In the genomic region with DNA sequence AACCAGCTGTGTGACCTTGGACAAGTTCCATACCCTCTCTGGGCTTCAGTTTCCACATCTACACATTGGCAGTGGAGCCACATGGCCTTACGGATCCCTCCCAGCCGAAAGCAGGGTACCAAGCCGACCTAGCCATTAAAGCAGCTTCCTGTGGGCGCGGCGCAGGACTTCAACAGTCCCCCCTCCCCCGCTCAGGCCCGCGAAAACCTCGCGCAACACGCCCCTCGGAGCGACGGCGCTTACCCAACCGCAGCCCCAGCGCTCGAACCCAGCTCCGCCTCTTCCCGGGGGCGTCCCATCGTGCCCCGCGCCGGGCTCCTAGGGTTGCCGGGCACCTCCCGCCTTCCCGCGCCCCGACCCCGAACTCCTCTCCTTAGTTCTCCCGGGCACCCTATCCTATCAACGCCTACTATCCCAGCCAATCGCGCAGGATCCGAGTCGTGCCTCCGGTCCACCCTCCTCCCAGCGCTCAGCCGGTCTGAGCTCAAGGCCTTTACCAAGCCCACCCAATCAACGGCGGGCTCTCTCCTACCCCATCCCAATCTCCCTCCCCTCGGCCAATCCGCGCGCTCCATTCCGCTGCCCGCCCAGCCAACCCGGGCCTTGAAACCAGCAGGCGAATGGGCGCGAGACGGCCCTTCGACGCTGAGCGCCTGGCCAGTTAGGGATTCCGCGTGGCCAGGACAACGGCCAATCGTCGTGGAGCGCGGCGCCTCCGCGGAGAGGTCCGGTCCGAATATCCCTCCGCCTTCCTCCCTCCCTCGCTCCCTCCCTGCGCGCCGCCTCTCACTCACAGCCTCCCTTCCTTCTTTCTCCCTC, we compare ENCODE assay signal across 1 cellular context.
A peak's percentile ranks its signal among the peaks of the same experiment; 100 is the strongest.
TF ChIP-seq lines count a peak whose summit lies in the region.

A gene (plus strand): TSS at position 767 of the 819 bp plus-strand sequence. CDS start 326 bp downstream, outside the sequence.

TF ChIP-seq in HEK293, 187 proteins besides CTCF, POLR2A, EP300 and RAD21 (continued from another document and continues in another):
- TF ChIP-seq, protein P1, sequence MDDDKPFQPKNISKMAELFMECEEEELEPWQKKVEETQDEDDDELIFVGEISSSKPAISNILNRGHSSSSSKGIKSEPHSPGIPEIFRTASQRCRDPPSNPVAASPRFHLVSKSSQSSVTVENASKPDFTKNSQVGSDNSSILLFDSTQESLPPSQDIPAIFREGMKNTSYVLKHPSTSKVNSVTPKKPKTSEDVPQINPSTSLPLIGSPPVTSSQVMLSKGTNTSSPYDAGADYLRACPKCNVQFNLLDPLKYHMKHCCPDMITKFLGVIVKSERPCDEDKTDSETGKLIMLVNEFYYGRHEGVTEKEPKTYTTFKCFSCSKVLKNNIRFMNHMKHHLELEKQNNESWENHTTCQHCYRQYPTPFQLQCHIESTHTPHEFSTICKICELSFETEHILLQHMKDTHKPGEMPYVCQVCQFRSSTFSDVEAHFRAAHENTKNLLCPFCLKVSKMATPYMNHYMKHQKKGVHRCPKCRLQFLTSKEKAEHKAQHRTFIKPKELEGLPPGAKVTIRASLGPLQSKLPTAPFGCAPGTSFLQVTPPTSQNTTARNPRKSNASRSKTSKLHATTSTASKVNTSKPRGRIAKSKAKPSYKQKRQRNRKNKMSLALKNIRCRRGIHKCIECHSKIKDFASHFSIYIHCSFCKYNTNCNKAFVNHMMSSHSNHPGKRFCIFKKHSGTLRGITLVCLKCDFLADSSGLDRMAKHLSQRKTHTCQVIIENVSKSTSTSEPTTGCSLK (tag by site-specific recombination; IDR thresholded peaks at IDR 0.05), result no peak
- TF ChIP-seq ZNF670 (tag by site-specific recombination; IDR thresholded peaks at IDR 0.05; ENCODE audit: low read depth), result no peak
- TF ChIP-seq, protein P2, sequence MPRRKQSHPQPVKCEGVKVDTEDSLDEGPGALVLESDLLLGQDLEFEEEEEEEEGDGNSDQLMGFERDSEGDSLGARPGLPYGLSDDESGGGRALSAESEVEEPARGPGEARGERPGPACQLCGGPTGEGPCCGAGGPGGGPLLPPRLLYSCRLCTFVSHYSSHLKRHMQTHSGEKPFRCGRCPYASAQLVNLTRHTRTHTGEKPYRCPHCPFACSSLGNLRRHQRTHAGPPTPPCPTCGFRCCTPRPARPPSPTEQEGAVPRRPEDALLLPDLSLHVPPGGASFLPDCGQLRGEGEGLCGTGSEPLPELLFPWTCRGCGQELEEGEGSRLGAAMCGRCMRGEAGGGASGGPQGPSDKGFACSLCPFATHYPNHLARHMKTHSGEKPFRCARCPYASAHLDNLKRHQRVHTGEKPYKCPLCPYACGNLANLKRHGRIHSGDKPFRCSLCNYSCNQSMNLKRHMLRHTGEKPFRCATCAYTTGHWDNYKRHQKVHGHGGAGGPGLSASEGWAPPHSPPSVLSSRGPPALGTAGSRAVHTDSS (tag by site-specific recombination; IDR thresholded peaks at IDR 0.05), result no peak
- peak; percentile 98 for TF ChIP-seq KLF8 (tag by site-specific recombination; IDR thresholded peaks at IDR 0.05)
- peak; percentile 100 for TF ChIP-seq ZBTB8A (tag by site-specific recombination; IDR thresholded peaks at IDR 0.05)
- TF ChIP-seq ZNF558 (tag by site-specific recombination; IDR thresholded peaks at IDR 0.05), result no peak
- TF ChIP-seq, protein P3, sequence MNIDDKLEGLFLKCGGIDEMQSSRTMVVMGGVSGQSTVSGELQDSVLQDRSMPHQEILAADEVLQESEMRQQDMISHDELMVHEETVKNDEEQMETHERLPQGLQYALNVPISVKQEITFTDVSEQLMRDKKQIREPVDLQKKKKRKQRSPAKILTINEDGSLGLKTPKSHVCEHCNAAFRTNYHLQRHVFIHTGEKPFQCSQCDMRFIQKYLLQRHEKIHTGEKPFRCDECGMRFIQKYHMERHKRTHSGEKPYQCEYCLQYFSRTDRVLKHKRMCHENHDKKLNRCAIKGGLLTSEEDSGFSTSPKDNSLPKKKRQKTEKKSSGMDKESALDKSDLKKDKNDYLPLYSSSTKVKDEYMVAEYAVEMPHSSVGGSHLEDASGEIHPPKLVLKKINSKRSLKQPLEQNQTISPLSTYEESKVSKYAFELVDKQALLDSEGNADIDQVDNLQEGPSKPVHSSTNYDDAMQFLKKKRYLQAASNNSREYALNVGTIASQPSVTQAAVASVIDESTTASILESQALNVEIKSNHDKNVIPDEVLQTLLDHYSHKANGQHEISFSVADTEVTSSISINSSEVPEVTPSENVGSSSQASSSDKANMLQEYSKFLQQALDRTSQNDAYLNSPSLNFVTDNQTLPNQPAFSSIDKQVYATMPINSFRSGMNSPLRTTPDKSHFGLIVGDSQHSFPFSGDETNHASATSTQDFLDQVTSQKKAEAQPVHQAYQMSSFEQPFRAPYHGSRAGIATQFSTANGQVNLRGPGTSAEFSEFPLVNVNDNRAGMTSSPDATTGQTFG (tag by site-specific recombination; IDR thresholded peaks at IDR 0.05; ENCODE audit: borderline replicate concordance), result 0 out of 2 replicates have a peak, but pooled peaks have one; percentile 30
- TF ChIP-seq ZNF24 (tag by site-specific recombination; IDR thresholded peaks at IDR 0.05), result peak; percentile 88
- TF ChIP-seq WT1 (tag by site-specific recombination; IDR thresholded peaks at IDR 0.05), result peak; percentile 90
- TF ChIP-seq OSR2 (tag by site-specific recombination; IDR thresholded peaks at IDR 0.05), result peak; percentile 46; the same call in 1 of the 2 replicates
- peak; percentile 93 for TF ChIP-seq ZFHX2 (tag by site-specific recombination; conservative IDR thresholded peaks at IDR 0.05)
- TF ChIP-seq, protein P4, sequence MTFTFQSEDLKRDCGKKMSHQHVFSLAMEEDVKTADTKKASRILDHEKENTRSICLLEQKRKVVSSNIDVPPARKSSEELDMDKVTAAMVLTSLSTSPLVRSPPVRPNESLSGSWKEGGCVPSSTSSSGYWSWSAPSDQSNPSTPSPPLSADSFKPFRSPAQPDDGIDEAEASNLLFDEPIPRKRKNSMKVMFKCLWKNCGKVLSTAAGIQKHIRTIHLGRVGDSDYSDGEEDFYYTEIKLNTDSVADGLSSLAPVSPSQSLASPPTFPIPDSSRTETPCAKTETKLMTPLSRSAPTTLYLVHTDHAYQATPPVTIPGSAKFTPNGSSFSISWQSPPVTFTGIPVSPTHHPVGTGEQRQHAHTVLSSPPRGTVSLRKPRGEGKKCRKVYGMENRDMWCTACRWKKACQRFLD (tag by site-specific recombination; IDR thresholded peaks at IDR 0.05), result no peak
- peak; percentile 98 for TF ChIP-seq ZNF324 (tag by site-specific recombination; IDR thresholded peaks at IDR 0.05)
- TF ChIP-seq ZNF37A (tag by site-specific recombination; IDR thresholded peaks at IDR 0.05), result no peak
- TF ChIP-seq PRDM1 (tag by site-specific recombination; IDR thresholded peaks at IDR 0.05), result no peak
- TF ChIP-seq SP2 (tag by site-specific recombination; IDR thresholded peaks at IDR 0.05), result peak; percentile 99
- TF ChIP-seq ZNF366 (tag by site-specific recombination; conservative IDR thresholded peaks at IDR 0.05), result peak; percentile 100
- no peak for TF ChIP-seq ZNF404 (tag by site-specific recombination; IDR thresholded peaks at IDR 0.05)
- no peak for TF ChIP-seq ZNF175 (tag by site-specific recombination; IDR thresholded peaks at IDR 0.05)
- TF ChIP-seq ZNF221 (tag by site-specific recombination; IDR thresholded peaks at IDR 0.05; ENCODE audit: borderline replicate concordance), result no peak
- TF ChIP-seq, protein P5, sequence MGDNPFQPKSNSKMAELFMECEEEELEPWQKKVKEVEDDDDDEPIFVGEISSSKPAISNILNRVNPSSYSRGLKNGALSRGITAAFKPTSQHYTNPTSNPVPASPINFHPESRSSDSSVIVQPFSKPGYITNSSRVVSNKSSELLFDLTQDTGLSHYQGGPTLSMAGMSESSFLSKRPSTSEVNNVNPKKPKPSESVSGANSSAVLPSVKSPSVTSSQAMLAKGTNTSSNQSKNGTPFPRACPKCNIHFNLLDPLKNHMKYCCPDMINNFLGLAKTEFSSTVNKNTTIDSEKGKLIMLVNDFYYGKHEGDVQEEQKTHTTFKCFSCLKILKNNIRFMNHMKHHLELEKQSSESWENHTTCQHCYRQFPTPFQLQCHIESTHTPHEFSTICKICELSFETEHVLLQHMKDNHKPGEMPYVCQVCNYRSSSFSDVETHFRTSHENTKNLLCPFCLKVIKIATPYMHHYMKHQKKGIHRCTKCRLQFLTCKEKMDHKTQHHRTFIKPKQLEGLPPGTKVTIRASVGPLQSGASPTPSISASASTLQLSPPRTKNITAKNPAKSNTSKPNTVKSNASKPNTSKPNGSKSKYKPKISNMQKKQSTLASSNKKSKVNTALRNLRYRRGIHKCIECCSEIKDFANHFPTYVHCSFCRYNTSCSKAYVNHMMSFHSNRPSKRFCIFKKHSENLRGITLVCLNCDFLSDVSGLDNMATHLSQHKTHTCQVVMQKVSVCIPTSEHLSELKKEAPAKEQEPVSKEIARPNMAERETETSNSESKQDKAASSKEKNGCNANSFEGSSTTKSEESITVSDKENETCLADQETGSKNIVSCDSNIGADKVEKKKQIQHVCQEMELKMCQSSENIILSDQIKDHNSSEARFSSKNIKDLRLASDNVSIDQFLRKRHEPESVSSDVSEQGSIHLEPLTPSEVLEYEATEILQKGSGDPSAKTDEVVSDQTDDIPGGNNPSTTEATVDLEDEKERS (tag by site-specific recombination; IDR thresholded peaks at IDR 0.05), result peak; percentile 76; the same call in 1 of the 2 replicates
- TF ChIP-seq, protein P6, sequence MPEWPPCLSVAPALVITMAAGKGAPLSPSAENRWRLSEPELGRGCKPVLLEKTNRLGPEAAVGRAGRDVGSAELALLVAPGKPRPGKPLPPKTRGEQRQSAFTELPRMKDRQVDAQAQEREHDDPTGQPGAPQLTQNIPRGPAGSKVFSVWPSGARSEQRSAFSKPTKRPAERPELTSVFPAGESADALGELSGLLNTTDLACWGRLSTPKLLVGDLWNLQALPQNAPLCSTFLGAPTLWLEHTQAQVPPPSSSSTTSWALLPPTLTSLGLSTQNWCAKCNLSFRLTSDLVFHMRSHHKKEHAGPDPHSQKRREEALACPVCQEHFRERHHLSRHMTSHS (tag by site-specific recombination; IDR thresholded peaks at IDR 0.05), result no peak
- TF ChIP-seq, protein P7, sequence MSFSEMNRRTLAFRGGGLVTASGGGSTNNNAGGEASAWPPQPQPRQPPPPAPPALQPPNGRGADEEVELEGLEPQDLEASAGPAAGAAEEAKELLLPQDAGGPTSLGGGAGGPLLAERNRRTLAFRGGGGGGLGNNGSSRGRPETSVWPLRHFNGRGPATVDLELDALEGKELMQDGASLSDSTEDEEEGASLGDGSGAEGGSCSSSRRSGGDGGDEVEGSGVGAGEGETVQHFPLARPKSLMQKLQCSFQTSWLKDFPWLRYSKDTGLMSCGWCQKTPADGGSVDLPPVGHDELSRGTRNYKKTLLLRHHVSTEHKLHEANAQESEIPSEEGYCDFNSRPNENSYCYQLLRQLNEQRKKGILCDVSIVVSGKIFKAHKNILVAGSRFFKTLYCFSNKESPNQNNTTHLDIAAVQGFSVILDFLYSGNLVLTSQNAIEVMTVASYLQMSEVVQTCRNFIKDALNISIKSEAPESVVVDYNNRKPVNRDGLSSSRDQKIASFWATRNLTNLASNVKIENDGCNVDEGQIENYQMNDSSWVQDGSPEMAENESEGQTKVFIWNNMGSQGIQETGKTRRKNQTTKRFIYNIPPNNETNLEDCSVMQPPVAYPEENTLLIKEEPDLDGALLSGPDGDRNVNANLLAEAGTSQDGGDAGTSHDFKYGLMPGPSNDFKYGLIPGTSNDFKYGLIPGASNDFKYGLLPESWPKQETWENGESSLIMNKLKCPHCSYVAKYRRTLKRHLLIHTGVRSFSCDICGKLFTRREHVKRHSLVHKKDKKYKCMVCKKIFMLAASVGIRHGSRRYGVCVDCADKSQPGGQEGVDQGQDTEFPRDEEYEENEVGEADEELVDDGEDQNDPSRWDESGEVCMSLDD (tag by site-specific recombination; IDR thresholded peaks at IDR 0.05), result peak; percentile 79
- no peak for TF ChIP-seq ZNF184 (tag by site-specific recombination; IDR thresholded peaks at IDR 0.05)
- TF ChIP-seq ZNF549 (tag by site-specific recombination; IDR thresholded peaks at IDR 0.05), result no peak
- peak; percentile 89 for TF ChIP-seq ZXDB (tag by site-specific recombination; IDR thresholded peaks at IDR 0.05)
- TF ChIP-seq ZNF629 (tag by site-specific recombination; IDR thresholded peaks at IDR 0.05), result peak; percentile 85
- TF ChIP-seq IKZF3 (tag by site-specific recombination; IDR thresholded peaks at IDR 0.05), result peak; percentile 96
- TF ChIP-seq HOXA7 (CRISPR knock-in tag; IDR thresholded peaks at IDR 0.05; ENCODE audit: borderline replicate concordance), result no peak
- peak; percentile 94 for TF ChIP-seq SP7 (tag by site-specific recombination; IDR thresholded peaks at IDR 0.05)
- TF ChIP-seq ZNF600 (tag by site-specific recombination; IDR thresholded peaks at IDR 0.05), result peak; percentile 32
- TF ChIP-seq ZNF10 (tag by site-specific recombination; IDR thresholded peaks at IDR 0.05), result peak; percentile 8; the same call in 1 of the 2 replicates
- TF ChIP-seq ZNF341 (tag by site-specific recombination; IDR thresholded peaks at IDR 0.05; ENCODE audit: low read depth), result peak; percentile 85
- TF ChIP-seq GLIS2 (tag by site-specific recombination; IDR thresholded peaks at IDR 0.05), result peak; percentile 91
- peak; percentile 90 for TF ChIP-seq ZNF610 (tag by site-specific recombination; IDR thresholded peaks at IDR 0.05; ENCODE audit: borderline replicate concordance)
- TF ChIP-seq GLIS1 (tag by site-specific recombination; IDR thresholded peaks at IDR 0.05), result peak; percentile 83
- TF ChIP-seq ZNF791 (tag by site-specific recombination; IDR thresholded peaks at IDR 0.05), result no peak
- no peak for TF ChIP-seq ZNF571 (tag by site-specific recombination; IDR thresholded peaks at IDR 0.05)
- TF ChIP-seq ZBTB7A (tag by site-specific recombination; IDR thresholded peaks at IDR 0.05; ENCODE audit: low read depth), result peak; percentile 98; the same call in 1 of the 2 replicates
- TF ChIP-seq, protein P8, sequence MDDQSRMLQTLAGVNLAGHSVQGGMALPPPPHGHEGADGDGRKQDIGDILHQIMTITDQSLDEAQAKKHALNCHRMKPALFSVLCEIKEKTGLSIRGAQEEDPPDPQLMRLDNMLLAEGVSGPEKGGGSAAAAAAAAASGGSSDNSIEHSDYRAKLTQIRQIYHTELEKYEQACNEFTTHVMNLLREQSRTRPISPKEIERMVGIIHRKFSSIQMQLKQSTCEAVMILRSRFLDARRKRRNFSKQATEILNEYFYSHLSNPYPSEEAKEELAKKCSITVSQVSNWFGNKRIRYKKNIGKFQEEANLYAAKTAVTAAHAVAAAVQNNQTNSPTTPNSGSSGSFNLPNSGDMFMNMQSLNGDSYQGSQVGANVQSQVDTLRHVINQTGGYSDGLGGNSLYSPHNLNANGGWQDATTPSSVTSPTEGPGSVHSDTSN (CRISPR knock-in tag; IDR thresholded peaks at IDR 0.05), result peak; percentile 87
- TF ChIP-seq ZNF530 (tag by site-specific recombination; IDR thresholded peaks at IDR 0.05; ENCODE audit: low read depth), result no peak
- TF ChIP-seq ZNF792 (tag by site-specific recombination; IDR thresholded peaks at IDR 0.05), result no peak
- TF ChIP-seq ZNF768 (tag by site-specific recombination; IDR thresholded peaks at IDR 0.05), result peak; percentile 100
- TF ChIP-seq ZIC2 (tag by site-specific recombination; IDR thresholded peaks at IDR 0.05), result peak; percentile 79
- TF ChIP-seq ZNF302 (tag by site-specific recombination; IDR thresholded peaks at IDR 0.05; ENCODE audit: low read depth), result no peak
- no peak for TF ChIP-seq ZNF776 (tag by site-specific recombination; IDR thresholded peaks at IDR 0.05; ENCODE audit: borderline replicate concordance)
- no peak for TF ChIP-seq ZNF658 (tag by site-specific recombination; IDR thresholded peaks at IDR 0.05)
- TF ChIP-seq, protein P9, sequence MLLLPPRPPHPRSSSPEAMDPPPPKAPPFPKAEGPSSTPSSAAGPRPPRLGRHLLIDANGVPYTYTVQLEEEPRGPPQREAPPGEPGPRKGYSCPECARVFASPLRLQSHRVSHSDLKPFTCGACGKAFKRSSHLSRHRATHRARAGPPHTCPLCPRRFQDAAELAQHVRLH (tag by site-specific recombination; IDR thresholded peaks at IDR 0.05), result peak; percentile 95
- peak; percentile 99 for TF ChIP-seq BCL11B (tag by site-specific recombination; IDR thresholded peaks at IDR 0.05; ENCODE audit: low read depth)
